8 cellular contexts compared by ENCODE assay signal in genomic region chr15:31004220-31004733, GRCh38. TPM values are rescaled to one million over a fixed set of nuclear protein-coding genes. Genes with fewer than 3 reads are reported as not detected.
DNase-seq lines count a peak whose midpoint lies in the region; ATAC-seq, FAIRE-seq and TF ChIP-seq lines count a peak whose summit lies in the region.

No MANE protein-coding gene starts in this region.

- ATAC-seq in GM18873 (IDR thresholded peaks at IDR 0.05; ENCODE audit: low FRiP score, unreplicated experiment) = peak; percentile 79
- ATAC-seq in HG02973 (IDR thresholded peaks at IDR 0.05; ENCODE audit: unreplicated experiment) = peak; percentile 81

- no peak for FAIRE-seq in kidney (lab: Jason Lieb, UNC)

- TF ChIP-seq CTCF in OCI-LY1 (IDR thresholded peaks at IDR 0.05; ENCODE audit: low read length) (no peak), kidney (IDR thresholded peaks at IDR 0.05; ENCODE audit: borderline replicate concordance, extremely low read depth, insufficient read depth) (no peak), colonic mucosa (IDR thresholded peaks at IDR 0.05) (no peak)

- H4K20me1 ChIP-seq in OCI-LY1 (ENCODE audit: insufficient read depth, low read length) = no peaks in the 10 kb centered on the region

- H3K36me3 ChIP-seq in OCI-LY1 (ENCODE audit: insufficient read depth, low read length) (no peaks in the 10 kb centered on the region), kidney (ENCODE audit: control insufficient read depth in 1 of 2, insufficient read depth in 2 of 2, low read length in 2 of 2) (no peaks in the 10 kb centered on the region), colonic mucosa (no peaks in the 10 kb centered on the region)

- H3K9ac ChIP-seq in OCI-LY1 (ENCODE audit: low read length) (no peak overlapping the region), kidney (ENCODE audit: low read length in 2 of 2) (no peak overlapping the region), colonic mucosa (ENCODE audit: low read depth in 2 of 2, low read length in 2 of 2) (no peak overlapping the region)

- no peak overlapping the region for H3K4me3 ChIP-seq in OCI-LY1 (ENCODE audit: low read depth, low read length, poor library complexity, severe bottlenecking)
- H3K4me3 ChIP-seq in kidney (ENCODE audit: low read length in 2 of 2) = no peak overlapping the region
- H3K4me3 ChIP-seq in colonic mucosa = no peak overlapping the region

- no peak overlapping the region for H2AFZ ChIP-seq in OCI-LY1 (ENCODE audit: low read length)

- no peaks in the 10 kb centered on the region for H3K27me3 ChIP-seq in OCI-LY1 (ENCODE audit: insufficient read depth, low read length)
- no peaks in the 10 kb centered on the region for H3K27me3 ChIP-seq in colonic mucosa

- H3K4me1 ChIP-seq in OCI-LY1 (ENCODE audit: insufficient read depth, low read length, severe bottlenecking) (peaks cover 11% of the 10 kb centered on the region), kidney (ENCODE audit: control insufficient read depth in 1 of 2, insufficient read depth in 1 of 2, low read depth in 1 of 2, low read length in 2 of 2) (peaks cover 0 to 3% of the 10 kb centered on the region in 2 donors), colonic mucosa (no peaks in the 10 kb centered on the region)

- H3K9me2 ChIP-seq in OCI-LY1 (ENCODE audit: low read depth, low read length) = no peaks in the 10 kb centered on the region

- peak overlapping the region; percentile 43; the same call in 1 of the 2 replicates for H3K4me2 ChIP-seq in OCI-LY1 (ENCODE audit: low read length)

- intact Hi-C loops in kidney (cut with DNase I) (no loop called here), colonic mucosa (cut with DNase I) (no loop called here)

- DNase-seq in ACHN (peak; percentile 5), kidney glomerular epithelial cell (lab: John Stamatoyannopoulos, UW) (peak; percentile 52), kidney (no peak), colonic mucosa (no peak)
- no peak for DNase-seq in activated effector memory CD4-positive, alpha-beta T cell treated with anti-CD3 and anti-CD28 coated beads, Interleukin-2, amount 50 U/mL, for 16 hours

- H3K9me3 ChIP-seq in OCI-LY1 (ENCODE audit: low read length) (no peaks in the 10 kb centered on the region), kidney (ENCODE audit: control insufficient read depth in 1 of 2, low read length in 2 of 2) (no peaks in the 10 kb centered on the region), colonic mucosa (no peaks in the 10 kb centered on the region)

- H3K27ac ChIP-seq in OCI-LY1 (ENCODE audit: low read depth, low read length, poor library complexity, severe bottlenecking) (no peak overlapping the region), kidney (ENCODE audit: low read depth in 2 of 2, low read length in 2 of 2) (no peak overlapping the region), colonic mucosa (no peak overlapping the region)

- no peaks in the 10 kb centered on the region for H3F3A ChIP-seq in OCI-LY1 (ENCODE audit: insufficient read depth, low read length)

- no peaks in the 10 kb centered on the region for H3K79me2 ChIP-seq in OCI-LY1 (ENCODE audit: insufficient read depth, low read length)

- in situ Hi-C loops in ACHN (cut with HindIII; ENCODE audit: low pct_ligation_motif_present, low pct_unique_long_range_greater_than_20kb, low sequenced_read_pairs) = no loop called here

RNA-seq across cellular contexts. Expression of gene MTMR10, which starts 12.8 kb away (rescaled TPM):
- total RNA-seq in kidney (70.4 TPM), colonic mucosa (10 to 100 TPM; 23.2 to 28.7 TPM)
- polyA plus RNA-seq in kidney (ENCODE audit: insufficient read depth, low read depth, low replicate concordance) = 26.2 TPM

Comparison
In these comparisons a context has a peak if more than half of its experiments do, and no peak if none do; other contexts are left out.
1. DNase-seq: peak in ACHN (single experiment) and kidney glomerular epithelial cell (single experiment); none in kidney (single experiment), colonic mucosa (single experiment) and activated effector memory CD4-positive, alpha-beta T cell treated with anti-CD3 and anti-CD28 coated beads, Interleukin-2, amount 50 U/mL, for 16 hours (single experiment).